Comparison of ENCODE assay signal across 10 cellular contexts in the genomic region with DNA sequence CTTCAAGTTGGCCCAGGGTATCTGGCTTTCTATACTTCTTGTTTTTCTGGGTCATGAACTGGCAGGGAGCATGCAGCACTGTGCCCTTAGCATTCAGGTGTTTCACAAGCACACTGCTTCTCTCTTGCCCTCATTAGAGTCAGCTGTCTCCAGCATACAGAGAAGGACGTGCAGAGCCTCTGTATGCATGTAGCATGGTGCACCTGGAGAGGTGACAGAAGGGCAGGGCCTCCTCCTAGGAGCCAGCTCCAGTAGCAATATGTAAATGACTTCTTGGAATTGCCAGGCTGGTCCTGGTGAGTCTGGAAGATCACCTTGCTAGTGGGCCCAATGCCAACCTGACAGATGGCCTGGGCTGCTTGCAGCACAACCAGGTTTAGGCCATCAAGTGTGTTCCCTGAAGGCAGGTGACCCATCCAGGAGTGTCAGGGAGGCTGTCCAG. TPM values are rescaled to one million over a fixed set of nuclear protein-coding genes. Genes with fewer than 3 reads are reported as not detected.
DNase-seq lines count a peak whose midpoint lies in the region; ATAC-seq and TF ChIP-seq lines count a peak whose summit lies in the region.
"Had no signal": no experiment of that assay in that cellular context is flagged by ENCODE, and none has a peak within 500 bp of the region (broad histone marks: within the 10 kb centered on the region; RNA-seq: fewer than 3 reads in every experiment).

No MANE protein-coding gene starts in this region.

- peak overlapping the region; percentile 72 to 92 for H3K27ac Mint-ChIP-seq in stimulated activated naive CD8-positive, alpha-beta T cell treated with anti-CD3 and anti-CD28 coated beads, Interleukin-15, amount 100 ng/mL, for 72 hours

- intact Hi-C loops in heart left ventricle (cut with DNase I) = no loop called here

- peaks cover 30% of the 10 kb centered on the region for H3K27me3 Mint-ChIP-seq in stimulated activated naive CD8-positive, alpha-beta T cell treated with anti-CD3 and anti-CD28 coated beads, Interleukin-15, amount 100 ng/mL, for 72 hours
- H3K27me3 Mint-ChIP-seq: CD4-positive, CD25-positive, alpha-beta regulatory T cell had no signal

- H3K4me3 Mint-ChIP-seq in stimulated activated naive CD8-positive, alpha-beta T cell treated with anti-CD3 and anti-CD28 coated beads, Interleukin-15, amount 100 ng/mL, for 72 hours = peak overlapping the region; percentile 39 to 60

- no peaks in the 10 kb centered on the region for H3K36me3 ChIP-seq in heart left ventricle
- no peaks in the 10 kb centered on the region for H3K36me3 ChIP-seq in brain microvascular endothelial cell (replicated peaks)

- peak in 1 of 2 donors; percentile 12 for DNase-seq in stimulated activated naive CD8-positive, alpha-beta T cell treated with anti-CD3 and anti-CD28 coated beads, Interleukin-15, amount 100 ng/mL, for 72 hours
- no peak for DNase-seq in stimulated activated naive CD8-positive, alpha-beta T cell treated with anti-CD3 and anti-CD28 coated beads, Interleukin-15, Interleukin-2, amounts not matched to agents 100 U/mL and 50 U/mL, for 24 hours
- peak; percentile 14 for DNase-seq in NCI-H526 treated with DMSO at 0.1 percent for 48 hours (lab: John Stamatoyannopoulos, UW)
- peak in 4 of 5 donors; percentile 29 to 54 (median 34) for DNase-seq in heart left ventricle
- DNase-seq in T-helper 9 cell = no peak
- DNase-seq in brain microvascular endothelial cell = no peak
- DNase-seq in stimulated activated CD4-positive, alpha-beta T cell treated with anti-CD3 and anti-CD28 coated beads, Interleukin-4, amount 100 ng/mL, for 4 hours = no peak
- DNase-seq: hippocampal formation had no signal

- H3K4me3 ChIP-seq in heart left ventricle = no peak overlapping the region
- no peak overlapping the region for H3K4me3 ChIP-seq in brain microvascular endothelial cell (ENCODE audit: low read depth, low read length)

- in situ Hi-C loops in brain microvascular endothelial cell (cut with HindIII; ENCODE audit: low pct_ligation_motif_present, low sequenced_read_pairs) = no loop called here

- 38 to 53% (median 42%) methylated on average over 1 of the region's 1 CpG for WGBS in heart left ventricle, 4 donors

- no peak for TF ChIP-seq POLR2A in heart left ventricle (IDR thresholded peaks at IDR 0.05)

- TF ChIP-seq CTCF in heart left ventricle (IDR thresholded peaks at IDR 0.05) = no peak
- no peak for TF ChIP-seq CTCF in brain microvascular endothelial cell (IDR thresholded peaks at IDR 0.05; ENCODE audit: low read depth, low read length, missing control alignments)

- H3K27me3 ChIP-seq in heart left ventricle (no peaks in the 10 kb centered on the region), brain microvascular endothelial cell (replicated peaks) (no peaks in the 10 kb centered on the region)

- peak overlapping the region in 8 of 12 donors; percentile 62 to 93 (median 80) for H3K27ac ChIP-seq in heart left ventricle
- no peak overlapping the region for H3K27ac ChIP-seq in brain microvascular endothelial cell

- H3K9me3 ChIP-seq in heart left ventricle = no peaks in the 10 kb centered on the region

- peaks cover 48% of the 10 kb centered on the region for H3K4me1 Mint-ChIP-seq in stimulated activated naive CD8-positive, alpha-beta T cell treated with anti-CD3 and anti-CD28 coated beads, Interleukin-15, amount 100 ng/mL, for 72 hours

- H3K9me3 Mint-ChIP-seq in stimulated activated naive CD8-positive, alpha-beta T cell treated with anti-CD3 and anti-CD28 coated beads, Interleukin-15, amount 100 ng/mL, for 72 hours = no peaks in the 10 kb centered on the region
- H3K9me3 Mint-ChIP-seq: CD4-positive, CD25-positive, alpha-beta regulatory T cell had no signal

- H3K4me1 ChIP-seq in heart left ventricle = peaks cover 0 to 24% (median 14%) of the 10 kb centered on the region in 12 donors

- no peak for ATAC-seq in stimulated activated naive CD8-positive, alpha-beta T cell treated with anti-CD3 and anti-CD28 coated beads, Interleukin-15, amount 100 ng/mL, for 72 hours
- no peak for ATAC-seq in stimulated activated naive CD8-positive, alpha-beta T cell treated with anti-CD3 and anti-CD28 coated beads, Interleukin-15, Interleukin-2, amounts not matched to agents 100 U/mL and 50 U/mL, for 24 hours
- peak in 3 of 4 donors; percentile 14 to 49 (median 44) for ATAC-seq in heart left ventricle
- ATAC-seq in GM18858 (IDR thresholded peaks at IDR 0.05; ENCODE audit: unreplicated experiment) = no peak

RNA-seq across cellular contexts. Expression of a gene that starts 44.8 kb away (rescaled TPM):
- total RNA-seq in heart left ventricle = 10 to 100 TPM; 54.9 to 74.4 (median 61.7) TPM
- 10 to 100 TPM; 26.1 to 38.0 TPM for polyA plus RNA-seq in heart left ventricle

Comparison
In these comparisons a context has a peak if more than half of its experiments do, and no peak if none do; other contexts are left out.
1. ATAC-seq: peak in heart left ventricle (3 of 4); none in stimulated activated naive CD8-positive, alpha-beta T cell treated with anti-CD3 and anti-CD28 coated beads, Interleukin-15, amount 100 ng/mL, for 72 hours (single experiment), stimulated activated naive CD8-positive, alpha-beta T cell treated with anti-CD3 and anti-CD28 coated beads, Interleukin-15, Interleukin-2, amounts not matched to agents 100 U/mL and 50 U/mL, for 24 hours (single experiment) and GM18858 (single experiment).
2. DNase-seq: peak in NCI-H526 treated with DMSO at 0.1 percent for 48 hours (single experiment) and heart left ventricle (4 of 5); none in stimulated activated naive CD8-positive, alpha-beta T cell treated with anti-CD3 and anti-CD28 coated beads, Interleukin-15, Interleukin-2, amounts not matched to agents 100 U/mL and 50 U/mL, for 24 hours (single experiment), T-helper 9 cell (single experiment), brain microvascular endothelial cell (single experiment) and stimulated activated CD4-positive, alpha-beta T cell treated with anti-CD3 and anti-CD28 coated beads, Interleukin-4, amount 100 ng/mL, for 4 hours (0 of 2).